ENCODE assay signal across 8 cellular contexts in genomic region chr6:25993038-25993684, GRCh38. TPM values are rescaled to one million over a fixed set of nuclear protein-coding genes. Genes with fewer than 3 reads are reported as not detected.
DNase-seq lines count a peak whose midpoint lies in the region; ATAC-seq, FAIRE-seq and TF ChIP-seq lines count a peak whose summit lies in the region.

No MANE protein-coding gene starts in this region.

- peak overlapping the region; percentile 93 for H3K4me3 ChIP-seq in GM12865 (ENCODE audit: low read depth, low read length)
- H3K4me3 ChIP-seq in K562 = peak overlapping the region; percentile 72
- peak overlapping the region; percentile 65 for H3K4me3 ChIP-seq in lower lobe of right lung

- BruUV-seq in K562 (replicated peaks; lab: Mats Ljungman, UMichigan) = TSS peak; percentile 50

- H3K4me2 ChIP-seq in K562 (ENCODE audit: insufficient read depth, low read length) = peak overlapping the region; percentile 91

- H3K27me3 ChIP-seq in K562 (ENCODE audit: control insufficient read depth in 2 of 2, insufficient read depth in 2 of 2, low read length in 2 of 2) = no peaks in the 10 kb centered on the region
- H3K27me3 ChIP-seq in lower lobe of right lung (ENCODE audit: low read depth) = no peaks in the 10 kb centered on the region

- no peak for TF ChIP-seq EP300 in K562 (IDR thresholded peaks at IDR 0.05; ENCODE audit: low read length)

- CTCF ChIA-PET in K562 (lab: Yijun Ruan, JAX; ENCODE audit: low intra/inter-chr PET ratio) = interaction anchor here (1.1 kb wide), 1 partner anchor 205 kb away, joined by 5 read pairs; no protein-coding TSS in a partner anchor

- peak overlapping the region; percentile 95 for H2AFZ ChIP-seq in K562 (ENCODE audit: low read depth, low read length)

- ATAC-seq in HG03520 (IDR thresholded peaks at IDR 0.05; ENCODE audit: unreplicated experiment) = peak; percentile 1
- peak; percentile 20 for ATAC-seq in K562
- peak in 1 of 2 donors; percentile 6 for ATAC-seq in lower lobe of right lung
- ATAC-seq in HG02571 (IDR thresholded peaks at IDR 0.05; ENCODE audit: unreplicated experiment) = no peak
- ATAC-seq in HG03354 (IDR thresholded peaks at IDR 0.05; ENCODE audit: poor library complexity, severe bottlenecking, unreplicated experiment) = no peak

- in situ Hi-C loops in K562 (cut with MboI) = no loop called here

- intact Hi-C loops in K562 (cut with micrococcal nuclease) = loop anchor here (2.0 to 5.0 kb wide), 4 partner anchors 51 to 271 kb away; no protein-coding TSS in a partner anchor
- intact Hi-C loops in lower lobe of right lung (cut with DNase I) = no loop called here

- TF ChIP-seq POLR2A in K562 (conservative IDR thresholded peaks at IDR 0.05) = no peak

- peaks cover 3% of the 10 kb centered on the region; the same call in 2 of the 3 replicates for H3K36me3 ChIP-seq in K562 (ENCODE audit: control insufficient read depth, insufficient read depth, low read length)
- peaks cover 13% of the 10 kb centered on the region for H3K36me3 ChIP-seq in lower lobe of right lung

- TF ChIP-seq RAD21 in K562 (CRISPR knock-in tag; conservative IDR thresholded peaks at IDR 0.05 in 1 of 2, IDR thresholded peaks at IDR 0.05 in 1 of 2) = no peak

- H4K20me1 ChIP-seq in K562 (replicated peaks; ENCODE audit: control insufficient read depth, insufficient read depth, low read length) = no peaks in the 10 kb centered on the region

- H3K4me1 ChIP-seq in K562 (replicated peaks in 1 of 2; ENCODE audit: control insufficient read depth in 2 of 2, insufficient read depth in 2 of 2, low read length in 2 of 2) (peaks cover 10 to 11% of the 10 kb centered on the region in 2 experiments), lower lobe of right lung (peaks cover 23% of the 10 kb centered on the region)

- peak; percentile 56 for FAIRE-seq in K562 (lab: Jason Lieb, UNC)

- H3K9me1 ChIP-seq in K562 (ENCODE audit: control insufficient read depth, insufficient read depth, low read length) = no peaks in the 10 kb centered on the region

- WGBS in K562 (ENCODE audit: insufficient coverage, low coverage, missing lambda C conversion rate) = 4% methylated on average over 15 of the region's 15 CpGs

- no peak for DNase-seq in GM12865 (ENCODE audit: low read depth)
- DNase-seq in K562 (ENCODE audit: extremely low read depth in 1 of 4, low spot score in 3 of 4) = peak in 1 of 4 experiments; percentile 30
- no peak for DNase-seq in lower lobe of right lung
- no peak for DNase-seq in HCEC 1CT
- no peak for DNase-seq in T-helper 9 cell

- POLR2A ChIA-PET in K562 (lab: Yijun Ruan, JAX) = interaction anchor here (0.5 to 3.6 kb wide), 23 partner anchors 8 to 211 kb away, joined by 3 to 47 read pairs (median 5); a partner anchor contains a TSS

- 0 out of 3 replicates have a peak, but pooled peaks cover 2% of the 10 kb centered on the region for H3K79me2 ChIP-seq in K562 (ENCODE audit: control insufficient read depth, insufficient read depth, low read length)

- H3K9me3 ChIP-seq in K562 (replicated peaks; ENCODE audit: control insufficient read depth, insufficient read depth, low read depth, low read length) (no peaks in the 10 kb centered on the region), lower lobe of right lung (no peaks in the 10 kb centered on the region)

- H3K9ac ChIP-seq in K562 (ENCODE audit: insufficient read depth in 1 of 2, low read depth in 2 of 2, low read length in 2 of 2) = peak overlapping the region; percentile 92; a peak in 3 of 4 replicates

- H3K27ac ChIP-seq in K562 (ENCODE audit: extremely low read depth, low read depth, low read length) (peak overlapping the region; percentile 95), lower lobe of right lung (peak overlapping the region; percentile 94)

- TF ChIP-seq CTCF in GM12865 (IDR thresholded peaks at IDR 0.05; ENCODE audit: insufficient read depth, low read depth, low read length, missing control alignments) = no peak
- peak in 2 of 3 experiments; percentile 6 to 18; a peak in 2 of 6 replicates for TF ChIP-seq CTCF in K562 (IDR thresholded peaks at IDR 0.05 in 2 of 3, conservative IDR thresholded peaks at IDR 0.05 in 1 of 3; ENCODE audit: insufficient read depth in 2 of 3, low read depth in 1 of 3, low read length in 3 of 3)
- TF ChIP-seq CTCF in lower lobe of right lung (IDR thresholded peaks at IDR 0.05) = no peak

TF ChIP-seq in K562, 482 proteins besides CTCF, POLR2A, EP300 and RAD21 (continues in another document):
- TF ChIP-seq MEIS2 (IDR thresholded peaks at IDR 0.05; ENCODE audit: partially characterized antibody) = no peak
- 0 out of 2 replicates have a peak, but pooled peaks have one; percentile 1 for TF ChIP-seq HEY1 (CRISPR knock-in tag; IDR thresholded peaks at IDR 0.05; ENCODE audit: borderline replicate concordance)
- no peak for TF ChIP-seq ZNF24 (IDR thresholded peaks at IDR 0.05)
- TF ChIP-seq NFATC3 (IDR thresholded peaks at IDR 0.05) = no peak
- TF ChIP-seq NFYB (IDR thresholded peaks at IDR 0.05; ENCODE audit: extremely low read depth, insufficient read length) = no peak
- TF ChIP-seq ZFP1 (CRISPR knock-in tag; IDR thresholded peaks at IDR 0.05) = no peak
- TF ChIP-seq POLR2G (IDR thresholded peaks at IDR 0.05; ENCODE audit: low read depth, low read length) = no peak
- TF ChIP-seq MYC (IDR thresholded peaks at IDR 0.05; ENCODE audit: low read depth, low read length) = no peak
- TF ChIP-seq MYC (CRISPR knock-in tag; IDR thresholded peaks at IDR 0.05; ENCODE audit: borderline replicate concordance, low read depth) = 0 out of 2 replicates have a peak, but pooled peaks have one; percentile 27
- no peak for TF ChIP-seq ZFPM2 (CRISPR knock-in tag; IDR thresholded peaks at IDR 0.05)
- TF ChIP-seq TEAD1 (CRISPR knock-in tag; IDR thresholded peaks at IDR 0.05) = no peak
- no peak for TF ChIP-seq ZNF134 (CRISPR knock-in tag; conservative IDR thresholded peaks at IDR 0.05)
- TF ChIP-seq ZNF121 (CRISPR knock-in tag; conservative IDR thresholded peaks at IDR 0.05) = peak; percentile 67
- TF ChIP-seq CSDE1 (IDR thresholded peaks at IDR 0.05) = no peak
- TF ChIP-seq ZNF778 (CRISPR knock-in tag; IDR thresholded peaks at IDR 0.05) = no peak
- no peak for TF ChIP-seq MLLT1 (IDR thresholded peaks at IDR 0.05)
- TF ChIP-seq BHLHE40 (IDR thresholded peaks at IDR 0.05; ENCODE audit: low read length) = no peak
- TF ChIP-seq TCFL5 (CRISPR knock-in tag; conservative IDR thresholded peaks at IDR 0.05) = no peak
- TF ChIP-seq ARNT (IDR thresholded peaks at IDR 0.05) = 0 out of 4 replicates have a peak, but pooled peaks of 1 of the 2 experiments have one; percentile 7
- TF ChIP-seq POLR3G (IDR thresholded peaks at IDR 0.05; ENCODE audit: extremely low read depth, insufficient read length, insufficient replicate concordance) = no peak
- 0 out of 2 replicates have a peak, but pooled peaks have one; percentile 37 for TF ChIP-seq PHTF2 (CRISPR knock-in tag; IDR thresholded peaks at IDR 0.05)
- 0 out of 4 replicates have a peak, but pooled peaks of 1 of the 2 experiments have one; percentile 26 for TF ChIP-seq SIN3A (IDR thresholded peaks at IDR 0.05; ENCODE audit: borderline replicate concordance in 2 of 2, control insufficient read depth in 1 of 2, low read depth in 2 of 2, low read length in 2 of 2)
- peak; percentile 36 to 61; a peak in 3 of 4 replicates for TF ChIP-seq KDM1A (IDR thresholded peaks at IDR 0.05)
- TF ChIP-seq ZBTB9 (CRISPR knock-in tag; IDR thresholded peaks at IDR 0.05) = no peak
- 0 out of 2 replicates have a peak, but pooled peaks have one; percentile 59 for TF ChIP-seq ZNF766 (CRISPR knock-in tag; conservative IDR thresholded peaks at IDR 0.05)

RNA-seq across cellular contexts. Expression of gene TRIM38, which starts 30.6 kb away (rescaled TPM):
- total RNA-seq in K562 (2011; cell fraction: chromatin; rRNA removed; ENCODE audit: low replicate concordance) = 7.8 and 13.4 TPM in 2 replicates
- total RNA-seq in K562 (2011; cell fraction: nucleolus; rRNA removed) = 4.8 and 5.9 TPM in 2 replicates
- 8.2 and 15.0 TPM in 2 replicates for total RNA-seq in K562 (2011; cell fraction: nucleoplasm; rRNA removed)
- total RNA-seq in K562 (2014; rRNA removed) = 4.4 and 4.8 TPM in 2 replicates
- total RNA-seq in K562 (2014; rRNA removed; fragmentation: Illumina TruSeq; extraction: Trizol) = 6.5 and 7.3 TPM in 2 replicates
- 6.1 and 6.7 TPM in 2 replicates for total RNA-seq in K562 (2015; rRNA removed; fragmentation: Illumina TruSeq; extraction: Trizol)
- 5.3 and 6.3 TPM in 2 replicates for total RNA-seq in K562 (2021)
- polyA plus RNA-seq in K562 (2011; rRNA removed) = 4.8 and 6.7 TPM in 2 replicates
- polyA plus RNA-seq in K562 (2011; cell fraction: cytosol; rRNA removed) = 2.0 and 2.8 TPM in 2 replicates
- polyA plus RNA-seq in K562 (2011; cell fraction: nucleus; rRNA removed) = 6.6 and 8.0 TPM in 2 replicates
- 3.9 and 8.4 TPM in 2 replicates for polyA plus RNA-seq in K562 (2012)
- 5.9 and 6.6 TPM in 2 replicates for polyA plus RNA-seq in K562 (2014; fragmentation: Illumina TruSeq; extraction: Trizol)
- polyA plus RNA-seq in K562 (2014; fragmentation: Nextera tagmentation; extraction: Ambion mirVana) = 1 to 10 TPM; 1.7 to 2.3 TPM
- polyA plus RNA-seq in K562 (2014; rRNA removed) = 5.2 and 5.7 TPM in 2 replicates
- 7.4 and 7.6 TPM in 2 replicates for polyA minus RNA-seq in K562 (2011; rRNA and poly(A)+ RNA removed)
- polyA minus RNA-seq in K562 (2011; cell fraction: cytosol; rRNA and poly(A)+ RNA removed) = 2.9 and 3.2 TPM in 2 replicates
- 5.3 and 6.3 TPM in 2 replicates for polyA minus RNA-seq in K562 (2011; cell fraction: nucleus; rRNA and poly(A)+ RNA removed)
- total RNA-seq in lower lobe of right lung = 23.0 TPM

Comparison
In these comparisons a context has a peak if more than half of its experiments do, and no peak if none do; other contexts are left out.
1. CTCF ChIP-seq: peak in K562 (2 of 3); none in GM12865 (single experiment) and lower lobe of right lung (single experiment).
2. ATAC-seq: peak in HG03520 (single experiment) and K562 (single experiment); none in HG02571 (single experiment) and HG03354 (single experiment).
3. Peak in every context shown above with its lines, with median percentiles within 50 percentile points of each other: H3K4me3 ChIP-seq.